8 cellular contexts compared by ENCODE assay signal in genomic region chr3:45656575-45657363, GRCh38. TPM values are rescaled to one million over a fixed set of nuclear protein-coding genes. Genes with fewer than 3 reads are reported as not detected.
A peak's percentile ranks its signal among the peaks of the same experiment; 100 is the strongest.
DNase-seq lines count a peak whose midpoint lies in the region; ATAC-seq lines count a peak whose summit lies in the region.

No MANE protein-coding gene starts in this region.

- H3K27me3 ChIP-seq in HAP-1 (ENCODE audit: low read depth) (no peaks in the 10 kb centered on the region), adipocyte (replicated peaks; ENCODE audit: control insufficient read depth, insufficient read depth, low read length) (no peaks in the 10 kb centered on the region)

- H3K36me3 ChIP-seq in HAP-1 (replicated peaks) (no peaks in the 10 kb centered on the region), adipocyte (ENCODE audit: control insufficient read depth, insufficient read depth, low read length, severe bottlenecking) (no peaks in the 10 kb centered on the region)

- no peaks in the 10 kb centered on the region for H3K9me3 ChIP-seq in HAP-1
- H3K9me3 ChIP-seq in adipocyte (ENCODE audit: control insufficient read depth, low read length) = no peaks in the 10 kb centered on the region

- H3K4me3 ChIP-seq in HAP-1 = no peak overlapping the region
- H3K4me3 ChIP-seq in adipocyte (ENCODE audit: low read length) = no peak overlapping the region

- peak; percentile 24 for DNase-seq in DMS79 (lab: John Stamatoyannopoulos, UW)
- peak; percentile 84 to 91 for DNase-seq in HAP-1 (ENCODE audit: low spot score in 2 of 2)
- peak; percentile 7 for DNase-seq in NCI-H1417 treated with DMSO at 0.1 percent for 48 hours (lab: John Stamatoyannopoulos, UW)
- peak; percentile 57 to 83 for DNase-seq in SW 1271 (lab: John Stamatoyannopoulos, UW)
- DNase-seq in adipocyte (ENCODE audit: low read depth) = peak; percentile 98
- peak; percentile 94 for DNase-seq in left cardiac atrium
- DNase-seq in retina = peak; percentile 76

- ATAC-seq in left cardiac atrium = peak; percentile 84 to 88
- ATAC-seq in HG03108 (IDR thresholded peaks at IDR 0.05; ENCODE audit: unreplicated experiment) = no peak

- intact Hi-C loops in left cardiac atrium (cut with DNase I) = loop anchor here (2.0 to 10.0 kb wide), 4 partner anchors 62 to 432 kb away; partner anchors contain the start of genes LIMD1 (in 1 of the 2) and TMEM158 (in 1 of the 2)

- in situ Hi-C loops in HAP-1 (cut with MboI; ENCODE audit: low sequenced_read_pairs) = loop anchor here (5.0 to 25.0 kb wide), 3 partner anchors 142 to 619 kb away; no protein-coding TSS in a partner anchor

- H3K4me1 ChIP-seq in HAP-1 = peaks cover 4% of the 10 kb centered on the region
- H3K4me1 ChIP-seq in adipocyte (ENCODE audit: control insufficient read depth, insufficient read depth, low read length) = peaks cover 24% of the 10 kb centered on the region

- H3K9ac ChIP-seq in adipocyte (ENCODE audit: low read length) = no peak overlapping the region

RNA-seq across cellular contexts. Expression of gene SACM1L, which starts 32.4 kb away (rescaled TPM):
- 10 to 100 TPM; 26.9 to 32.1 TPM for total RNA-seq in left cardiac atrium

Comparison
In these comparisons a context has a peak if more than half of its experiments do, and no peak if none do; other contexts are left out.
1. DNase-seq: peak in every context shown above with its lines; median percentile 98 in adipocyte; 94 in left cardiac atrium; 88 in HAP-1; 76 in retina; 70 in SW 1271; 24 in DMS79; 7 in NCI-H1417 treated with DMSO at 0.1 percent for 48 hours.